In genomic region chr6:34391023-34391485, GRCh38 we compare ENCODE assay signal across 1 cellular context.
TF ChIP-seq lines count a peak whose summit lies in the region.

No MANE protein-coding gene starts in this region.

TF ChIP-seq in endothelial cell of umbilical vein, 7 proteins besides CTCF, POLR2A, EP300 and RAD21:
- TF ChIP-seq JUN (IDR thresholded peaks at IDR 0.05; ENCODE audit: borderline replicate concordance, insufficient read depth, insufficient read length, low read depth) (no peak), EZH2 (IDR thresholded peaks at IDR 0.05; ENCODE audit: borderline replicate concordance, low read depth, low read length, severe bottlenecking) (no peak), POLR2AphosphoS5 (IDR thresholded peaks at IDR 0.05; ENCODE audit: insufficient read depth, low read depth, low read length) (no peak), FOS (IDR thresholded peaks at IDR 0.05; ENCODE audit: borderline replicate concordance, insufficient read depth, low read length) (no peak), GATA2 (IDR thresholded peaks at IDR 0.05; ENCODE audit: insufficient read depth, insufficient read length, low read depth, low read length) (no peak), MYC (IDR thresholded peaks at IDR 0.05; ENCODE audit: low read depth, low read length) (no peak)
- TF ChIP-seq, protein P1, sequence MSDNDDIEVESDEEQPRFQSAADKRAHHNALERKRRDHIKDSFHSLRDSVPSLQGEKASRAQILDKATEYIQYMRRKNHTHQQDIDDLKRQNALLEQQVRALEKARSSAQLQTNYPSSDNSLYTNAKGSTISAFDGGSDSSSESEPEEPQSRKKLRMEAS (IDR thresholded peaks at IDR 0.05; ENCODE audit: insufficient read depth, insufficient read length) = no peak
